23 cellular contexts compared by ENCODE assay signal in the genomic region with DNA sequence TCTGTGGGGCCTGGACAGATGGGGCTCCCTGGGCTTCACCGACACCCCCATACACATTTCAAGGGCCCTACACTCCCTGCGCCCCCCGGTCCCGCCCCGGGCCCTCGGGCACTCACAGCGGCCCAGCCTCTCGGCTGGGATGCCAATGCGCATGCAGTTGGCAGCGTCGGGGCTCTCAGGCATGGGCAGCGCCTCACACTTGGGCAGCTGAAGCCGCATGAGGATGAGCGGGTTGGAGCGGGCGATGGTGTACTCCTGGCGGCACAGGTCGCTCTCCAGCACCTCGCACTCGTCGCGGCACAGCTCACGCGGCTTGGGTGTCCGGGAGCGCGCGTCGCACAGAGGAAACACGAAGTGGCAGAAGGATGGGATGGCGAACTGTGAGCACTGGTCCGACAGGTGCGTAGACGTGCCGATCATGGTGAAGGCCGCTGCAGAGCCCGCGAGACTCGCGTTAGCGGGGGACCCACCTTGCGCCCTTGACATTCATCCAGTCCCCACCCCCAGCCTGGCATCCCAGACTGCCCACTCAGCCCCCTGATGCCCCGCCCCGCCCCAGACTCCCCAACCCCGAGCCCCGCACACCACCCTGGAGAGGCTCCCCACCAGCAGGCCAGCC.
"Had no signal": no experiment of that assay in that cellular context is flagged by ENCODE, and none has a peak within 500 bp of the region (broad histone marks: within the 10 kb centered on the region; RNA-seq: fewer than 3 reads in every experiment).

No MANE protein-coding gene starts in this region.

- H3K27ac ChIP-seq: SJSA1, SK-N-MC had no signal

- H3K36me3 ChIP-seq: MG63, SJSA1 had no signal

- H3K4me3 ChIP-seq: MG63, SJSA1, SK-N-MC had no signal

- H3K27me3 ChIP-seq: MG63, SJSA1 had no signal

- FAIRE-seq: RCC 7860 had no signal

- H3K9me3 ChIP-seq: MG63, SJSA1 had no signal

- DNase-seq: Karpas-422, KG1, MG63, NCI-H1092, NCI-H1105 treated with DMSO at 0.1 percent for 48 hours, NCI-H1417 treated with DMSO at 0.1 percent for 48 hours, NCI-H146, NCI-H1694 treated with DMSO at 0.1 percent for 48 hours, NCI-H2029, NCI-H2081 treated with DMSO at 0.1 percent for 48 hours, NCI-H2171, NCI-H226, NCI-H446, NCI-H510A, NCI-H524 treated with DMSO at 0.1 percent for 48 hours, NCI-H69, NCI-H774, Right ventricle myocardium superior, RPMI8226, SIG-M5 had no signal
